19 cellular contexts compared by ENCODE assay signal in the genomic region with DNA sequence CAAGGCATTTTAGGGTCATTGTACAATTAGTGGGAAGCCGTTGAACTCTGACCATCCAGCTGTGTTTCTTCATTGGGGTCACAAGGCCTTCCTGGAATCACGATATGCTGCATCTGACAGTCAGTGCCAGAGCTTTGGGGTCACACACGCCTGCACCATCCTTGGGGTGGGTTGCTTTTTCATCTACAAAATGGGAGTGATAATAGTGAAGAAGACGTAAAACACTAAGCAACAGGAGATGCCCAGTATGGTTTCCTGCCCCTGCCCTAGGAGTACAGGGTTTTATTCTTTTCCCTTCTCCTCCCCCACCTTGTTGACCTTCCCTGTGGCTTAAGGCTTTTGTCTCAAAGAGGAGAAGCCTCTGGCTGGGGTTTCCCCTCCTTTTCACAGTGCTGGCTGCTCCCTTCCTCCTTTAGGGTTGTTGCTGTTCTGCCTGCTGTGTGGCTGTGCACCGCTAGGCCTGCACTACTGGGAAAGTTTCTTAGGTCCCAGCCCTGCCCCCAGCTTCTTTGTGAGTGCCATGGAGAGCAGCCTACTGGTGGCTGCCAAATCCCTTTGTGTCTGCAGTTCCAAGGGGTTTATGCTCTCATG.
DNase-seq lines count a peak whose midpoint lies in the region; ATAC-seq and TF ChIP-seq lines count a peak whose summit lies in the region.
"Had no signal": no experiment of that assay in that cellular context is flagged by ENCODE, and none has a peak within 500 bp of the region (broad histone marks: within the 10 kb centered on the region; RNA-seq: fewer than 3 reads in every experiment).

No MANE protein-coding gene starts in this region.

- no peak for TF ChIP-seq EP300 in tibial nerve (IDR thresholded peaks at IDR 0.05)

- H3K9me3 ChIP-seq in Loucy (ENCODE audit: insufficient read depth, low read depth, low read length) (no peaks in the 10 kb centered on the region), tibial nerve (no peaks in the 10 kb centered on the region)
- H3K9me3 ChIP-seq: A549 had no signal

- no peaks in the 10 kb centered on the region for H3K79me2 ChIP-seq in Loucy (ENCODE audit: insufficient read depth, low read length)

- no peak overlapping the region for H3K27ac ChIP-seq in tibial nerve
- H3K27ac ChIP-seq: A549, SK-N-MC had no signal

- no peak overlapping the region for H3K4me2 ChIP-seq in Loucy (ENCODE audit: low read depth, low read length, poor library complexity, severe bottlenecking)
- H3K4me2 ChIP-seq: A549 had no signal

- no peaks in the 10 kb centered on the region for H3F3A ChIP-seq in Loucy (ENCODE audit: low read depth)

- no peak overlapping the region for H3K9ac ChIP-seq in Loucy (ENCODE audit: low read depth, low read length, poor library complexity, severe bottlenecking)

- ATAC-seq in GM21360 (IDR thresholded peaks at IDR 0.05; ENCODE audit: unreplicated experiment) (peak; percentile 86), esophagus mucosa (peak; percentile 81)
- ATAC-seq in activated naive CD4-positive, alpha-beta T cell treated with anti-CD3 and anti-CD28 coated beads, Interleukin-2, amount 50 U/mL, for 72 hours = no peak
- ATAC-seq: A549; stimulated activated naive CD8-positive, alpha-beta T cell treated with anti-CD3 and anti-CD28 coated beads, Interleukin-15, Interleukin-2, amounts not matched to agents 100 U/mL and 50 U/mL, for 24 hours had no signal

- no peak for TF ChIP-seq CTCF in Loucy (conservative IDR thresholded peaks at IDR 0.05; ENCODE audit: low read length)
- TF ChIP-seq CTCF in tibial nerve (IDR thresholded peaks at IDR 0.05) = no peak

- 64 to 72% methylated on average over 5 of the region's 5 CpGs for WGBS in tibial nerve, 2 donors

- H3K9me3 Mint-ChIP-seq in activated naive CD4-positive, alpha-beta T cell treated with anti-CD3 and anti-CD28 coated beads, Interleukin-2, amount 50 U/mL, for 72 hours = no peaks in the 10 kb centered on the region
- H3K9me3 Mint-ChIP-seq: activated naive CD4-positive, alpha-beta T cell treated with anti-CD3 and anti-CD28 coated beads, Interleukin-2, amount 50 U/mL, for 24 hours; dendritic cell treated with granulocyte-macrophage colony-stimulating factor and Interleukin-4, amounts not matched to agents 40 ng/mL and 50 ng/mL, for 4 days; memory B cell had no signal

- no peaks in the 10 kb centered on the region for H3K36me3 Mint-ChIP-seq in activated naive CD4-positive, alpha-beta T cell treated with anti-CD3 and anti-CD28 coated beads, Interleukin-2, amount 50 U/mL, for 72 hours
- H3K36me3 Mint-ChIP-seq: activated naive CD4-positive, alpha-beta T cell treated with anti-CD3 and anti-CD28 coated beads, Interleukin-2, amount 50 U/mL, for 24 hours; memory B cell had no signal

- no peaks in the 10 kb centered on the region for H3K36me3 ChIP-seq in Loucy (ENCODE audit: insufficient read depth, low read length)
- H3K36me3 ChIP-seq in tibial nerve = no peaks in the 10 kb centered on the region

- H4K20me1 ChIP-seq in Loucy (ENCODE audit: insufficient read depth, low read length, poor library complexity, severe bottlenecking) = no peaks in the 10 kb centered on the region

- H3K27me3 ChIP-seq in Loucy (ENCODE audit: insufficient read depth, low read length, poor library complexity, severe bottlenecking) (no peaks in the 10 kb centered on the region), tibial nerve (no peaks in the 10 kb centered on the region)

- H3K4me1 ChIP-seq in Loucy (ENCODE audit: insufficient read depth, low read length, poor library complexity, severe bottlenecking) (peaks cover 14% of the 10 kb centered on the region), tibial nerve (peaks cover 0 to 17% (median 0%) of the 10 kb centered on the region in 4 donors)
- H3K4me1 ChIP-seq: A549 had no signal

- no peak overlapping the region for H3K4me3 ChIP-seq in Loucy (ENCODE audit: low read length, poor library complexity, severe bottlenecking)
- H3K4me3 ChIP-seq in tibial nerve = no peak overlapping the region
- H3K4me3 ChIP-seq: A549, SK-N-MC had no signal

- H3K27ac Mint-ChIP-seq in activated naive CD4-positive, alpha-beta T cell treated with anti-CD3 and anti-CD28 coated beads, Interleukin-2, amount 50 U/mL, for 72 hours = no peak overlapping the region
- H3K27ac Mint-ChIP-seq: activated naive CD4-positive, alpha-beta T cell treated with anti-CD3 and anti-CD28 coated beads, Interleukin-2, amount 50 U/mL, for 24 hours; dendritic cell treated with granulocyte-macrophage colony-stimulating factor and Interleukin-4, amounts not matched to agents 40 ng/mL and 50 ng/mL, for 4 days; memory B cell had no signal

- H2AFZ ChIP-seq in Loucy (ENCODE audit: low read length) = 0 out of 2 replicates have a peak overlapping the region, but pooled peaks have one; percentile 14

- H3K9me2 ChIP-seq in Loucy (replicated peaks; ENCODE audit: low read depth, low read length) = no peaks in the 10 kb centered on the region

- DNase-seq in Ammon's horn (ENCODE audit: low spot score) = peak; percentile 26
- DNase-seq in cerebellar cortex (ENCODE audit: low spot score) = no peak
- no peak for DNase-seq in activated CD4-positive, alpha-beta T cell treated with anti-CD3 and anti-CD28 coated beads, Interleukin-2, amount 50 U/mL, for 4 hours
- no peak for DNase-seq in activated naive CD4-positive, alpha-beta T cell treated with anti-CD3 and anti-CD28 coated beads, Interleukin-2, amount 50 U/mL, for 72 hours (ENCODE audit: low spot score in 2 of 2)
- no peak for DNase-seq in tibial nerve (ENCODE audit: low spot score in 2 of 2)
- DNase-seq: activated CD4-positive, alpha-beta T cell treated with anti-CD3 and anti-CD28 coated beads for 4 hours; DMS153; GOT3; NCI-H1048; NCI-H526; stimulated activated naive CD8-positive, alpha-beta T cell treated with anti-CD3 and anti-CD28 coated beads, Interleukin-15, Interleukin-2, amounts not matched to agents 100 U/mL and 50 U/mL, for 24 hours had no signal

- TF ChIP-seq POLR2A in tibial nerve (IDR thresholded peaks at IDR 0.05) = no peak

Comparison
In these comparisons a context has a peak if more than half of its experiments do, and no peak if none do; other contexts are left out.
1. ATAC-seq: peak in GM21360 (single experiment) and esophagus mucosa (single experiment); none in activated naive CD4-positive, alpha-beta T cell treated with anti-CD3 and anti-CD28 coated beads, Interleukin-2, amount 50 U/mL, for 72 hours (0 of 2).